ENCODE assay signal across 8 cellular contexts in the genomic region with DNA sequence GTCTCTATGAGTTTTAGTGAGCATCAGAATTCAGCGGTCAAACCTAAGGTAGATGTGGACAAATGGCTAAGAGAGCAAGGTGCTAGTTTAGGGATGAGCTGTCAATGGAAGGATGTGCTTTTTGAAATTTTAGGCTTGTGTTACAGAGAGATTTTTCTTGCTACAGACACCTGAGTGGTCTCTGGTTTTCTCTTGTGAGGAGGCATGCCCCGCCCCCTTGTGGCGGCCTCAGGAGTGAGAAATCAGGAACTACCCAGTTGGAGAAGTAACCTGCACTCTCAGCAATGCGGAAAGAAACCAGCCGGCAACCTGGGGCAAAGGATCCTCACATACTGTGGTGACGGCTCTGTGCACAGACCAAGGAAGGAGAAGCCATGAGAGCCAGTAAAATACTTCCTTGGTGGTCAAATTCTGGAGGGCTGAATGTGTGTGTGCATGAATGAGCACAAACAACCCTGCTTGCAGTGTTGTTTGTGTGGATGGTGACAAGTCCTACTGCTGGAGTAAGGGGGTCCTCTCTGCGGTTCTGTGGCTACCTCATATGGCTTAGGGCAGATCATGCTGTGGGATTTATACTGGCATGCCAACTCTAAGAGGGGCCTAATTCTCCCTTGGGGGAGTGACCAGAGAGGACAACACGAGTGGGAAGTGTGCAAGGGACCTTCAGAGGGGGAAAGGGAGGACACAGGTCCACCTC. TPM values are rescaled to one million over a fixed set of nuclear protein-coding genes. Genes with fewer than 3 reads are reported as not detected.
DNase-seq lines count a peak whose midpoint lies in the region; ATAC-seq, FAIRE-seq and TF ChIP-seq lines count a peak whose summit lies in the region.

No MANE protein-coding gene starts in this region.

- intact Hi-C loops in Panc1 (cut with micrococcal nuclease; ENCODE audit: unreplicated experiment), result no loop called here
- intact Hi-C loops in activated T-helper 2 cell treated with anti-CD3 and anti-CD28 coated beads, Interferon-gamma antibody, Interleukin-2, Interleukin-4, amounts not matched to agents 10 μg/mL and 5 μg/mL and 100 μg/mL, durations not matched to agents 14 hours and 24 hours and 36 hours (cut with micrococcal nuclease), result loop anchor here (1.0 kb wide), 1 partner anchor 447 kb away; a partner anchor contains a TSS
- intact Hi-C loops in head of caudate nucleus (cut with DNase I), result no loop called here

- DNase-seq in SIG-M5 treated with dmso at 0.1 percent for 504 hours (lab: John Stamatoyannopoulos, UW; ENCODE audit: unreplicated experiment) (peak; percentile 75), SIG-M5 (lab: John Stamatoyannopoulos, UW) (no peak), Panc1 (ENCODE audit: low read depth, low spot score) (no peak), head of caudate nucleus (peak in 41 of 42 donors; percentile 7 to 64 (median 35)), small intestine (peak; percentile 41), T1000 (lab: John Stamatoyannopoulos, UW) (no peak)
- peak; percentile 48 for DNase-seq in activated T-helper 2 cell treated with anti-CD3 and anti-CD28 coated beads, Interferon-gamma antibody, Interleukin-2, Interleukin-4, amounts not matched to agents 10 μg/mL and 5 μg/mL and 100 μg/mL, durations not matched to agents 14 hours and 24 hours and 36 hours (ENCODE audit: low spot score)

- 52 to 55% (median 54%) methylated on average over 8 of the region's 8 CpGs for WGBS in small intestine, 3 donors

- no peaks in the 10 kb centered on the region for H3K36me3 Mint-ChIP-seq in activated T-helper 2 cell treated with anti-CD3 and anti-CD28 coated beads, Interferon-gamma antibody, Interleukin-2, Interleukin-4, amounts not matched to agents 10 μg/mL and 5 μg/mL and 100 μg/mL, durations not matched to agents 14 hours and 24 hours and 36 hours (ENCODE audit: low read depth)

- peak; percentile 27 for TF ChIP-seq CTCF in Panc1 (IDR thresholded peaks at IDR 0.05)

- H3K27ac Mint-ChIP-seq in activated T-helper 2 cell treated with anti-CD3 and anti-CD28 coated beads, Interferon-gamma antibody, Interleukin-2, Interleukin-4, amounts not matched to agents 10 μg/mL and 5 μg/mL and 100 μg/mL, durations not matched to agents 14 hours and 24 hours and 36 hours, result no peak overlapping the region

- peaks cover 4% of the 10 kb centered on the region for H3K9me3 Mint-ChIP-seq in activated T-helper 2 cell treated with anti-CD3 and anti-CD28 coated beads, Interferon-gamma antibody, Interleukin-2, Interleukin-4, amounts not matched to agents 10 μg/mL and 5 μg/mL and 100 μg/mL, durations not matched to agents 14 hours and 24 hours and 36 hours

- H3K4me1 ChIP-seq in Panc1 (ENCODE audit: control insufficient read depth, insufficient read depth, low read length) (no peaks in the 10 kb centered on the region), small intestine (ENCODE audit: control insufficient read depth in 2 of 2, insufficient read depth in 1 of 2, low read depth in 1 of 2, low read length in 1 of 2) (no peaks in the 10 kb centered on the region)

- in situ Hi-C loops in Panc1 (cut with HindIII; ENCODE audit: low pct_unique_long_range_greater_than_20kb, low sequenced_read_pairs), result no loop called here

- ATAC-seq in HG03025 (IDR thresholded peaks at IDR 0.05; ENCODE audit: low FRiP score, unreplicated experiment) (peak; percentile 75), Panc1 (no peak)

- peaks cover 9% of the 10 kb centered on the region for H3K4me1 Mint-ChIP-seq in activated T-helper 2 cell treated with anti-CD3 and anti-CD28 coated beads, Interferon-gamma antibody, Interleukin-2, Interleukin-4, amounts not matched to agents 10 μg/mL and 5 μg/mL and 100 μg/mL, durations not matched to agents 14 hours and 24 hours and 36 hours (ENCODE audit: low read depth)

- no peak for FAIRE-seq in small intestine (lab: Jason Lieb, UNC)

- H3K4me3 ChIP-seq in Panc1 (ENCODE audit: low read depth in 2 of 2, low read length in 2 of 2) (no peak overlapping the region), small intestine (ENCODE audit: low read depth in 1 of 2, low read length in 2 of 2) (no peak overlapping the region)

- BruUV-seq in Panc1 (replicated peaks; lab: Mats Ljungman, UMichigan), result no TSS peak

- no peaks in the 10 kb centered on the region for H3K9me3 ChIP-seq in Panc1 (ENCODE audit: control insufficient read depth, insufficient read depth, low read depth, low read length)
- H3K9me3 ChIP-seq in small intestine (ENCODE audit: control insufficient read depth, low read depth), result no peaks in the 10 kb centered on the region

- H3K27me3 Mint-ChIP-seq in activated T-helper 2 cell treated with anti-CD3 and anti-CD28 coated beads, Interferon-gamma antibody, Interleukin-2, Interleukin-4, amounts not matched to agents 10 μg/mL and 5 μg/mL and 100 μg/mL, durations not matched to agents 14 hours and 24 hours and 36 hours (ENCODE audit: low read depth), result peaks cover 18% of the 10 kb centered on the region

- POLR2A ChIA-PET in Panc1 (lab: Charles Lee), result no interaction called here

- H3K27me3 ChIP-seq in Panc1 (ENCODE audit: control insufficient read depth, insufficient read depth, low read length), result no peaks in the 10 kb centered on the region; the same call in 1 of the 2 replicates
- no peaks in the 10 kb centered on the region for H3K27me3 ChIP-seq in small intestine (ENCODE audit: control insufficient read depth in 2 of 2, insufficient read depth in 2 of 2, low read length in 2 of 2)

- H3K4me3 Mint-ChIP-seq in activated T-helper 2 cell treated with anti-CD3 and anti-CD28 coated beads, Interferon-gamma antibody, Interleukin-2, Interleukin-4, amounts not matched to agents 10 μg/mL and 5 μg/mL and 100 μg/mL, durations not matched to agents 14 hours and 24 hours and 36 hours (ENCODE audit: low read depth), result no peak overlapping the region

- no peak overlapping the region for H3K27ac ChIP-seq in Panc1 (ENCODE audit: low read length)
- H3K27ac ChIP-seq in small intestine (ENCODE audit: low read depth in 1 of 2, low read length in 1 of 2), result no peak overlapping the region

- H3K36me3 ChIP-seq in Panc1 (ENCODE audit: control insufficient read depth, insufficient read depth, low read length) (no peaks in the 10 kb centered on the region), small intestine (ENCODE audit: control insufficient read depth in 2 of 2, insufficient read depth in 2 of 2, low read length in 2 of 2) (no peaks in the 10 kb centered on the region)

- CTCF ChIA-PET in Panc1 (lab: Charles Lee), result interaction anchor here (0.9 kb wide), 1 partner anchor 447 kb away, joined by 3 read pairs; a partner anchor contains a TSS

RNA-seq across cellular contexts. Expression of a gene that starts 16.7 kb away (rescaled TPM):
- 107 TPM for total RNA-seq in Panc1 (2021; ENCODE audit: unreplicated experiment)
- 121 TPM for polyA plus RNA-seq in Panc1 (2012; ENCODE audit: insufficient read length)
- total RNA-seq in activated T-helper 2 cell treated with anti-CD3 and anti-CD28 coated beads, Interferon-gamma antibody, Interleukin-2, Interleukin-4, amounts not matched to agents 10 μg/mL and 5 μg/mL and 100 μg/mL, durations not matched to agents 14 hours and 24 hours and 36 hours, result 81.1 and 88.1 TPM in 2 replicates
- polyA plus RNA-seq in small intestine, result 100 to 1,000 TPM; 213 to 424 (median 262) TPM

Comparison
In these comparisons a context has a peak if more than half of its experiments do, and no peak if none do; other contexts are left out.
1. DNase-seq: peak in SIG-M5 treated with dmso at 0.1 percent for 504 hours (single experiment), activated T-helper 2 cell treated with anti-CD3 and anti-CD28 coated beads, Interferon-gamma antibody, Interleukin-2, Interleukin-4, amounts not matched to agents 10 μg/mL and 5 μg/mL and 100 μg/mL, durations not matched to agents 14 hours and 24 hours and 36 hours (single experiment), head of caudate nucleus (41 of 42) and small intestine (single experiment); none in SIG-M5 (single experiment), Panc1 (single experiment) and T1000 (single experiment).